ENCODE assay signal across 23 cellular contexts in the genomic region with DNA sequence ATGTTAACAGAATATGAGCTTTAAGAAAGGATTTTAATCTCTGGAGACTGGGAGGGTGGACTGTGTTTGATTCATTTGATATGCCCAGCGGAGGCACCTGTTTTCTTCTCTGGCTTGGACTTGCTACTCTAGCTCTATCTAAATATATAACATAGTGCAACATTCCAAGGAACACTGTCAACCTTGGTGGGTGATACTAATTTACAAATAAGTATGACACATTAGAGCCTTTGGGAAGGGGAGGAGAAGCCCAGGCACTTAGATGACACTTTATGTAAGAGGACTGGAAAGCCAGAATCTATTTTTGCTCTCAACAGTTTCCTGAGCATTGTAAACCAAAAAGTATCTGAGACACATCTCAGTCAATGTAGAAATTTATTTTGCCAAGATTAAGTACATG.
"Had no signal": no experiment of that assay in that cellular context is flagged by ENCODE, and none has a peak within 500 bp of the region (broad histone marks: within the 10 kb centered on the region; RNA-seq: fewer than 3 reads in every experiment).

No MANE protein-coding gene starts in this region.

- H3K27me3 ChIP-seq: colonic mucosa, esophagus squamous epithelium, gastrocnemius medialis, gastroesophageal sphincter, heart left ventricle had no signal

- H3K36me3 ChIP-seq: colonic mucosa, esophagus squamous epithelium, gastrocnemius medialis, gastroesophageal sphincter, heart left ventricle, heart right ventricle had no signal

- H3K9me3 ChIP-seq: colonic mucosa, esophagus squamous epithelium, gastrocnemius medialis, gastroesophageal sphincter, heart left ventricle, heart right ventricle had no signal

- H3K27ac ChIP-seq: colonic mucosa, coronary artery, dorsolateral prefrontal cortex, epithelial cell of prostate, esophagus squamous epithelium, foreskin keratinocyte, gastrocnemius medialis, gastroesophageal sphincter, heart left ventricle, heart right ventricle had no signal

- DNase-seq: colonic mucosa; cortex of kidney; dermis blood vessel endothelial cell; dorsolateral prefrontal cortex; effector CD4-positive, alpha-beta T cell; effector CD8-positive, alpha-beta T cell; effector memory CD4-positive, alpha-beta T cell; effector memory CD8-positive, alpha-beta T cell; endodermal cell; erythroblast; esophagus squamous epithelium; foreskin fibroblast; foreskin keratinocyte; foreskin melanocyte; gastrocnemius medialis; glutamatergic neuron; head of caudate nucleus; heart left ventricle; heart right ventricle had no signal

- H3K4me1 ChIP-seq: colonic mucosa, foreskin keratinocyte, gastrocnemius medialis, heart right ventricle had no signal

- ATAC-seq: effector memory CD8-positive, alpha-beta T cell; esophagus mucosa; foreskin keratinocyte; gastrocnemius medialis; gastroesophageal sphincter; heart left ventricle; heart right ventricle had no signal

- H3K4me3 ChIP-seq: colonic mucosa, coronary artery, dorsolateral prefrontal cortex, esophagus squamous epithelium, gastrocnemius medialis, gastroesophageal sphincter, heart left ventricle, heart right ventricle had no signal
